Comparison of ENCODE assay signal across 31 cellular contexts in genomic region chr14:23138173-23138535, GRCh38. TPM values are rescaled to one million over a fixed set of nuclear protein-coding genes. Genes with fewer than 3 reads are reported as not detected.
DNase-seq lines count a peak whose midpoint lies in the region; ATAC-seq and TF ChIP-seq lines count a peak whose summit lies in the region.
"Had no signal": no experiment of that assay in that cellular context is flagged by ENCODE, and none has a peak within 500 bp of the region (broad histone marks: within the 10 kb centered on the region; RNA-seq: fewer than 3 reads in every experiment).

No MANE protein-coding gene starts in this region.

- in situ Hi-C loops in gastrocnemius medialis (cut with MboI; ENCODE audit: low sequenced_read_pairs in 4 of 4), result no loop called here
- in situ Hi-C loops in GM13977 (cut with MboI; ENCODE audit: low pct_unique_long_range_greater_than_20kb, low sequenced_read_pairs, unreplicated experiment), result no loop called here

- POLR2A ChIA-PET in MCF 10A (lab: Yijun Ruan, JAX), result interaction anchor here (0.8 to 3.4 kb wide), 16 partner anchors 8 to 419 kb away, joined by 3 to 18 read pairs (median 6); partner anchors contain the start of genes AJUBA and SLC7A8

- ATAC-seq in gastrocnemius medialis, result no peak
- ATAC-seq: activated CD4-positive, alpha-beta T cell treated with anti-CD3 and anti-CD28 coated beads for 36 hours; stimulated activated naive CD8-positive, alpha-beta T cell treated with anti-CD3 and anti-CD28 coated beads, Interleukin-15, amount 100 ng/mL, for 72 hours had no signal

- peaks cover 45% of the 10 kb centered on the region for H3K4me1 Mint-ChIP-seq in MCF 10A (ENCODE audit: insufficient read depth, unreplicated experiment)
- H3K4me1 Mint-ChIP-seq: activated CD4-positive, alpha-beta T cell treated with anti-CD3 and anti-CD28 coated beads for 36 hours; immature natural killer cell had no signal

- H3K36me3 Mint-ChIP-seq in MCF 10A (ENCODE audit: insufficient read depth, unreplicated experiment), result no peaks in the 10 kb centered on the region
- H3K36me3 Mint-ChIP-seq: immature natural killer cell; natural killer cell treated with Interleukin-12 subunit alpha and Interleukin-12 subunit beta and Interleukin-15 and Interleukin-18, amount 100 ng/mL, for 72 hours had no signal

- H3K4me3 ChIP-seq in fibroblast of villous mesenchyme (ENCODE audit: low read depth, low read length) (no peak overlapping the region), gastrocnemius medialis (no peak overlapping the region)
- H3K4me3 ChIP-seq: BLaER1 treated with 17β-estradiol and CSF1 and Interleukin-3, amounts not matched to agents 10 nM and 100 nM; coronary artery; left lung; ovary; Peyer's patch; tibial nerve had no signal

- peaks cover 14% of the 10 kb centered on the region in 2 donors for H3K4me1 ChIP-seq in gastrocnemius medialis
- H3K4me1 ChIP-seq: Peyer's patch, tibial nerve had no signal

- TF ChIP-seq CTCF in MCF 10A (IDR thresholded peaks at IDR 0.05; ENCODE audit: unreplicated experiment), result no peak
- TF ChIP-seq CTCF in fibroblast of villous mesenchyme (IDR thresholded peaks at IDR 0.05; ENCODE audit: insufficient read depth, low read depth, low read length), result no peak
- no peak for TF ChIP-seq CTCF in gastrocnemius medialis (IDR thresholded peaks at IDR 0.05 in 4 of 5, conservative IDR thresholded peaks at IDR 0.05 in 1 of 5)
- TF ChIP-seq CTCF in GM13977 (IDR thresholded peaks at IDR 0.05; ENCODE audit: extremely low read depth, insufficient read depth, missing control alignments), result no peak

- TF ChIP-seq POLR2A in gastrocnemius medialis (IDR thresholded peaks at IDR 0.05), result no peak

- CTCF ChIA-PET in MCF 10A (lab: Yijun Ruan, JAX), result interaction anchor here (0.7 to 5.8 kb wide), 16 partner anchors 12 to 99 kb away, joined by 3 to 39 read pairs (median 3); partner anchors contain the start of gene RNF212B

- intact Hi-C loops in MCF 10A (cut with micrococcal nuclease) (no loop called here), gastrocnemius medialis (cut with DNase I; ENCODE audit: low total_unique reads) (no loop called here)

- peak overlapping the region; percentile 28 for H3K4me3 Mint-ChIP-seq in MCF 10A (ENCODE audit: unreplicated experiment)
- H3K4me3 Mint-ChIP-seq: activated CD4-positive, alpha-beta T cell treated with anti-CD3 and anti-CD28 coated beads for 36 hours; activated naive CD4-positive, alpha-beta T cell treated with anti-CD3 and anti-CD28 coated beads for 36 hours; immature natural killer cell; natural killer cell treated with Interleukin-12 subunit alpha and Interleukin-12 subunit beta and Interleukin-15 and Interleukin-18, amount 100 ng/mL, for 72 hours; stimulated activated naive CD8-positive, alpha-beta T cell treated with anti-CD3 and anti-CD28 coated beads, Interleukin-15, amount 100 ng/mL, for 72 hours had no signal

- no peaks in the 10 kb centered on the region for H3K27me3 Mint-ChIP-seq in MCF 10A (ENCODE audit: insufficient read depth, unreplicated experiment)
- H3K27me3 Mint-ChIP-seq: activated CD4-positive, alpha-beta T cell treated with anti-CD3 and anti-CD28 coated beads for 36 hours; stimulated activated naive CD8-positive, alpha-beta T cell treated with anti-CD3 and anti-CD28 coated beads, Interleukin-15, amount 100 ng/mL, for 72 hours had no signal

- peak overlapping the region; percentile 36 to 97 (median 46) for H3K27ac ChIP-seq in gastrocnemius medialis
- H3K27ac ChIP-seq: BLaER1 treated with 17β-estradiol and CSF1 and Interleukin-3, amounts not matched to agents 10 nM and 100 nM; coronary artery; left lung; ovary; Peyer's patch; tibial nerve had no signal

- DNase-seq in NCI-H82 (lab: John Stamatoyannopoulos, UW), result peak; percentile 92
- peak; percentile 46 for DNase-seq in MCF 10A (ENCODE audit: unreplicated experiment)
- peak; percentile 22 for DNase-seq in fibroblast of villous mesenchyme (ENCODE audit: low read depth)
- DNase-seq in gastrocnemius medialis, result no peak
- DNase-seq in NCI-H1930 (lab: John Stamatoyannopoulos, UW), result no peak
- no peak for DNase-seq in GDM1 (lab: John Stamatoyannopoulos, UW)
- no peak for DNase-seq in epidermal melanocyte (ENCODE audit: insufficient read length, low spot score)
- DNase-seq in GM13977 (ENCODE audit: low spot score), result no peak
- DNase-seq: activated CD4-positive, alpha-beta T cell treated with anti-CD3 and anti-CD28 coated beads for 36 hours; activated naive CD4-positive, alpha-beta T cell treated with anti-CD3 and anti-CD28 coated beads for 36 hours; activated T-cell treated with anti-CD3 and anti-CD28 coated beads, Interleukin-2, amount 50 U/mL, for 48 hours; COR-L47; hippocampal formation; immature natural killer cell; left lung; MM.1S; NCI-H1417; NCI-H2107; NCI-H510A treated with DMSO at 0.1 percent for 48 hours; ovary; Peyer's patch; right cardiac atrium; stimulated activated CD4-positive, alpha-beta T cell treated with anti-CD3 and anti-CD28 coated beads, Interleukin-15, amount 100 ng/mL, for 24 hours; stimulated activated naive CD8-positive, alpha-beta T cell treated with anti-CD3 and anti-CD28 coated beads, Interleukin-15, amount 100 ng/mL, for 72 hours had no signal

- no peaks in the 10 kb centered on the region for H3K27me3 ChIP-seq in gastrocnemius medialis
- H3K27me3 ChIP-seq: BLaER1 treated with 17β-estradiol and CSF1 and Interleukin-3, amounts not matched to agents 10 nM and 100 nM; left lung; ovary; Peyer's patch; tibial nerve had no signal

- H3K36me3 ChIP-seq in gastrocnemius medialis, result peaks cover 0 to 57% of the 10 kb centered on the region in 2 donors
- H3K36me3 ChIP-seq: ovary had no signal

- BruUV-seq in MCF 10A (replicated peaks; lab: Mats Ljungman, UMichigan), result no TSS peak

- no peaks in the 10 kb centered on the region for H3K9me3 ChIP-seq in gastrocnemius medialis
- H3K9me3 ChIP-seq: BLaER1 treated with 17β-estradiol and CSF1 and Interleukin-3, amounts not matched to agents 10 nM and 100 nM; left lung; ovary; Peyer's patch; tibial nerve had no signal

- peak overlapping the region; percentile 83 for H3K27ac Mint-ChIP-seq in MCF 10A (ENCODE audit: low read depth, unreplicated experiment)
- H3K27ac Mint-ChIP-seq: activated CD4-positive, alpha-beta T cell treated with anti-CD3 and anti-CD28 coated beads for 36 hours; activated naive CD4-positive, alpha-beta T cell treated with anti-CD3 and anti-CD28 coated beads for 36 hours; immature natural killer cell; natural killer cell treated with Interleukin-12 subunit alpha and Interleukin-12 subunit beta and Interleukin-15 and Interleukin-18, amount 100 ng/mL, for 72 hours had no signal

- no peaks in the 10 kb centered on the region for H3K9me3 Mint-ChIP-seq in MCF 10A (ENCODE audit: unreplicated experiment)
- H3K9me3 Mint-ChIP-seq: activated naive CD4-positive, alpha-beta T cell treated with anti-CD3 and anti-CD28 coated beads for 36 hours; immature natural killer cell; natural killer cell treated with Interleukin-12 subunit alpha and Interleukin-12 subunit beta and Interleukin-15 and Interleukin-18, amount 100 ng/mL, for 72 hours; stimulated activated naive CD8-positive, alpha-beta T cell treated with anti-CD3 and anti-CD28 coated beads, Interleukin-15, amount 100 ng/mL, for 72 hours had no signal

RNA-seq across cellular contexts. Expression of gene CEBPE, which starts 19.1 kb away (rescaled TPM):
- not detected in 2 replicates for total RNA-seq in MCF 10A (2022)
- total RNA-seq in fibroblast of villous mesenchyme, result not detected in 2 replicates
- total RNA-seq in gastrocnemius medialis, result not detected
- total RNA-seq: natural killer cell treated with Interleukin-12 subunit alpha and Interleukin-12 subunit beta and Interleukin-15 and Interleukin-18, amount 100 ng/mL, for 72 hours; ovary; Peyer's patch; right cardiac atrium; SK-MEL-5; tibial nerve had no signal

RNA-seq across cellular contexts. Expression of gene CIROP, which starts 33.4 kb away (rescaled TPM):
- total RNA-seq in MCF 10A (2022) (not detected in 2 replicates), fibroblast of villous mesenchyme (not detected in 2 replicates), gastrocnemius medialis (not detected)
- total RNA-seq: activated CD4-positive, alpha-beta T cell treated with anti-CD3 and anti-CD28 coated beads for 36 hours; activated CD8-positive, alpha-beta memory T cell treated with anti-CD3 and anti-CD28 coated beads for 36 hours; activated naive CD4-positive, alpha-beta T cell treated with anti-CD3 and anti-CD28 coated beads for 36 hours; left lung; natural killer cell treated with Interleukin-12 subunit alpha and Interleukin-12 subunit beta and Interleukin-15 and Interleukin-18, amount 100 ng/mL, for 72 hours; ovary; Peyer's patch; right cardiac atrium; SK-MEL-5; T-helper 1 cell treated with Interleukin-12 subunit alpha and Interleukin-12 subunit beta and Interleukin-4 antibody, amounts not matched to agents 30 ng/mL and 1 ng/mL, for 36 hours; tibial nerve had no signal

RNA-seq across cellular contexts. Expression of gene C14orf119, which starts 42.8 kb away (rescaled TPM):
- total RNA-seq in MCF 10A (2022) (39.6 and 54.8 TPM in 2 replicates), fibroblast of villous mesenchyme (48.0 and 66.1 TPM in 2 replicates), gastrocnemius medialis (10 to 100 TPM in 3 of 4 donors, 1 to 10 TPM in 1; 9.5 to 28.8 (median 13.8) TPM)

RNA-seq across cellular contexts. Expression of gene ACIN1, which starts 43.2 kb away (rescaled TPM):
- total RNA-seq in MCF 10A (2022), result 197 and 213 TPM in 2 replicates
- total RNA-seq in fibroblast of villous mesenchyme, result 93.1 and 106 TPM in 2 replicates
- total RNA-seq in gastrocnemius medialis, result 10 to 100 TPM; 61.9 to 74.8 (median 70.6) TPM

RNA-seq across cellular contexts. Expression of gene SLC7A8, which starts 45.3 kb away (rescaled TPM):
- total RNA-seq in MCF 10A (2022) (1.5 and 2.4 TPM in 2 replicates), fibroblast of villous mesenchyme (0.86 and 0.97 TPM in 2 replicates), gastrocnemius medialis (100 to 1,000 TPM in 1 of 4 donors, 10 to 100 TPM in 3; 34.5 to 199 (median 63.7) TPM)

Comparison
In these comparisons a context has a peak if more than half of its experiments do, and no peak if none do; other contexts are left out.
1. DNase-seq: peak in NCI-H82 (single experiment), MCF 10A (single experiment) and fibroblast of villous mesenchyme (single experiment); none in gastrocnemius medialis (0 of 2), NCI-H1930 (0 of 2), GDM1 (single experiment), epidermal melanocyte (single experiment) and GM13977 (single experiment).